In the genomic region with DNA sequence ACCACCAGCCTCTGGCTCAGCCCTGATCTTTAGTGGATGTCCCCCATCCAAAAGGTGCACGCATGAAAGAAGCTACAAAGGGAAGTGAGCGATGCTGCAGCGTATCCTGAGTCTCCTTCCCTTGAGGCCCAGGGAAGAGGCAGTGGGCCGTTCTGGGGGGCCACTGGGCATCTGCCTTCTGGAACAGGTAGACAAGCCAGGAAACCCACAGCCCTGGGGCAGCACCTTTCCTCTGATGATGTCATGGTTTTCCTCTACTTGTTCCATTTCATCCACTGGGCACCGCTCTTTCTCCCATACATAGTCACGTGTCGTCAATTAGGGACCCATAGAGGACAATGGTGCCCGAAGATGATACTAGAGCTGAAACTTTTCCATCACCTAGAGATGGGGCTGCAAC, we compare ENCODE assay signal across 11 cellular contexts.
"Had no signal": no experiment of that assay in that cellular context is flagged by ENCODE, and none has a peak within 500 bp of the region (broad histone marks: within the 10 kb centered on the region; RNA-seq: fewer than 3 reads in every experiment).

No MANE protein-coding gene starts in this region.

- ATAC-seq: GM23338, HCT116 had no signal

- H3K9ac ChIP-seq: GM23248 had no signal

- H2AFZ ChIP-seq: GM23248, GM23338 had no signal

- H3K4me3 ChIP-seq: GM23248, GM23338, HAP-1 had no signal

- H3K27ac Mint-ChIP-seq: GM23338, H9, HFFc6 had no signal

- DNase-seq: GM23248, GOT3, H7, H9, HCEC 1CT, HFFc6 had no signal

- FAIRE-seq: H1, H54 had no signal

- H3K4me3 Mint-ChIP-seq: GM23338, H9, HFFc6 had no signal

- H3K9me3 ChIP-seq: HAP-1 had no signal

- H3K4me2 ChIP-seq: GM23338 had no signal

- H3K4me1 ChIP-seq: HAP-1 had no signal

- H3K36me3 ChIP-seq: HAP-1 had no signal

- H3K27ac ChIP-seq: GM23248 had no signal

- H3K4me1 Mint-ChIP-seq: GM23338 had no signal
